Comparison of ENCODE assay signal across 1 cellular context in genomic region chr12:111221296-111222026, GRCh38.
TF ChIP-seq lines count a peak whose summit lies in the region.

No MANE protein-coding gene starts in this region.

TF ChIP-seq in GM23338, 12 proteins besides CTCF, POLR2A, EP300 and RAD21 (continued from another document):
- TF ChIP-seq ZNF462 (CRISPR knock-in tag; IDR thresholded peaks at IDR 0.05), result no peak
